In genomic region chr16:20899503-20900298, GRCh38 we compare ENCODE assay signal across 8 cellular contexts. TPM values are rescaled to one million over a fixed set of nuclear protein-coding genes. Genes with fewer than 3 reads are reported as not detected.
DNase-seq lines count a peak whose midpoint lies in the region; ATAC-seq and TF ChIP-seq lines count a peak whose summit lies in the region.

No MANE protein-coding gene starts in this region.

- no peaks in the 10 kb centered on the region for H3K27me3 Mint-ChIP-seq in central memory CD8-positive, alpha-beta T cell

- no peak overlapping the region for H4K8ac ChIP-seq in mesendoderm (ENCODE audit: low read depth, low read length)

- peak overlapping the region; percentile 29 for H3K18ac ChIP-seq in mesendoderm (ENCODE audit: low read length)

- no peak for TF ChIP-seq POLR2A in upper lobe of left lung (IDR thresholded peaks at IDR 0.05)

- no peak overlapping the region for H2BK15ac ChIP-seq in mesendoderm (replicated peaks; ENCODE audit: low read depth)

- H3K4ac ChIP-seq in mesendoderm (ENCODE audit: low read depth, low read length) = peak overlapping the region; percentile 63

- TF ChIP-seq EP300 in upper lobe of left lung (IDR thresholded peaks at IDR 0.05) = no peak

- peaks cover 66% of the 10 kb centered on the region for H3K4me1 Mint-ChIP-seq in central memory CD8-positive, alpha-beta T cell

- DNase-seq in GM06990 (ENCODE audit: extremely low read depth, insufficient read length) (no peak), NCI-H69 (lab: John Stamatoyannopoulos, UW) (peak; percentile 59), mesendoderm (peak; percentile 29), upper lobe of left lung (no peak), NCI-H128 (lab: John Stamatoyannopoulos, UW; ENCODE audit: unreplicated experiment) (no peak)
- peak; percentile 20 to 21 for DNase-seq in central memory CD8-positive, alpha-beta T cell (ENCODE audit: low spot score in 2 of 2)
- no peak for DNase-seq in stimulated activated CD4-positive, alpha-beta T cell treated with anti-CD3 and anti-CD28 coated beads, Interleukin-4, amount 100 ng/mL, for 24 hours

- H3K4me3 ChIP-seq in GM06990 (replicated peaks; ENCODE audit: low read depth, low read length) (peak overlapping the region; percentile 91), mesendoderm (ENCODE audit: low read length) (peak overlapping the region; percentile 88), upper lobe of left lung (peak overlapping the region; percentile 53 to 91 (median 74))

- H3K27ac Mint-ChIP-seq in central memory CD8-positive, alpha-beta T cell (ENCODE audit: low read depth) = peak overlapping the region; percentile 99

- WGBS in mesendoderm (ENCODE audit: extremely low coverage, insufficient coverage, low lambda C conversion rate) = no CpG with 5 or more reads among the region's 23 CpGs
- 0% methylated on average over 17 to 23 of the region's 23 CpGs for WGBS in upper lobe of left lung, 2 donors

- H4K5ac ChIP-seq in mesendoderm (ENCODE audit: low read length) = no peak overlapping the region

- peak overlapping the region; percentile 61 for H3K4me2 ChIP-seq in mesendoderm (ENCODE audit: low read length)

- peak; percentile 24 for ATAC-seq in central memory CD8-positive, alpha-beta T cell (replicated peaks; ENCODE audit: extremely low read depth, poor library complexity, severe bottlenecking)
- peak; percentile 3 to 6 for ATAC-seq in upper lobe of left lung (ENCODE audit: low FRiP score in 2 of 2)
- ATAC-seq in GM19035 (IDR thresholded peaks at IDR 0.05; ENCODE audit: unreplicated experiment) = no peak

- no peaks in the 10 kb centered on the region for H3K36me3 ChIP-seq in GM06990 (ENCODE audit: control insufficient read depth, insufficient read depth, low read length)
- no peaks in the 10 kb centered on the region for H3K36me3 ChIP-seq in mesendoderm (ENCODE audit: control insufficient read depth, insufficient read depth, low read length)
- peaks cover 0 to 19% (median 0%) of the 10 kb centered on the region in 4 donors for H3K36me3 ChIP-seq in upper lobe of left lung

- H3K79me1 ChIP-seq in mesendoderm (ENCODE audit: low read length) = peaks cover 22% of the 10 kb centered on the region

- H3K9me3 ChIP-seq in upper lobe of left lung = no peaks in the 10 kb centered on the region

- peaks cover 26% of the 10 kb centered on the region for H3K36me3 Mint-ChIP-seq in central memory CD8-positive, alpha-beta T cell (ENCODE audit: insufficient read depth)

- no peak for TF ChIP-seq CTCF in GM06990 (IDR thresholded peaks at IDR 0.05; ENCODE audit: insufficient read depth, low read length, poor library complexity, severe bottlenecking)
- no peak for TF ChIP-seq CTCF in upper lobe of left lung (IDR thresholded peaks at IDR 0.05)

- no peak overlapping the region for H2AK5ac ChIP-seq in mesendoderm (ENCODE audit: low read length)

- H3K56ac ChIP-seq in mesendoderm (ENCODE audit: low read length) = peak overlapping the region; percentile 95

- H3K27me3 ChIP-seq in GM06990 (replicated peaks; ENCODE audit: control insufficient read depth, insufficient read depth, low read length) (no peaks in the 10 kb centered on the region), mesendoderm (ENCODE audit: insufficient read depth, low read length, poor library complexity) (no peaks in the 10 kb centered on the region), upper lobe of left lung (no peaks in the 10 kb centered on the region)

- peak overlapping the region; percentile 91 for H3K4me3 Mint-ChIP-seq in central memory CD8-positive, alpha-beta T cell

- H2BK120ac ChIP-seq in mesendoderm (ENCODE audit: low read depth, low read length) = no peak overlapping the region

- no peaks in the 10 kb centered on the region for H3K9me3 Mint-ChIP-seq in central memory CD8-positive, alpha-beta T cell

- peaks cover 2% of the 10 kb centered on the region for H3K4me1 ChIP-seq in mesendoderm (ENCODE audit: control insufficient read depth, low read depth, low read length)
- H3K4me1 ChIP-seq in upper lobe of left lung = peaks cover 43 to 62% (median 49%) of the 10 kb centered on the region in 4 donors

- H3K9ac ChIP-seq in mesendoderm (ENCODE audit: low read length) = peak overlapping the region; percentile 92

- H3K23ac ChIP-seq in mesendoderm (ENCODE audit: low read length) = no peak overlapping the region

- H3K27ac ChIP-seq in mesendoderm (ENCODE audit: low read depth, low read length) (no peak overlapping the region), upper lobe of left lung (peak overlapping the region; percentile 95 to 99 (median 97))

- peaks cover 36% of the 10 kb centered on the region for H3K79me2 ChIP-seq in mesendoderm (ENCODE audit: control insufficient read depth, insufficient read depth, low read length)

- H2BK5ac ChIP-seq in mesendoderm (ENCODE audit: low read length) = peak overlapping the region; percentile 81

RNA-seq across cellular contexts. Expression of gene DCUN1D3, which starts 0.5 kb away (rescaled TPM):
- polyA plus RNA-seq in mesendoderm (2013, experiment 1 of 2) = 5.1 TPM
- polyA plus RNA-seq in mesendoderm (2013, experiment 2 of 2) = 5.4 TPM
- total RNA-seq in upper lobe of left lung = 10 to 100 TPM in 5 of 6 donors, 1 to 10 TPM in 1; 7.2 to 33.0 (median 19.3) TPM

RNA-seq across cellular contexts. Expression of gene LYRM1, which starts 0.9 kb away (rescaled TPM):
- polyA plus RNA-seq in mesendoderm (2013, experiment 1 of 2) = 11.7 TPM
- polyA plus RNA-seq in mesendoderm (2013, experiment 2 of 2) = 11.3 TPM
- total RNA-seq in upper lobe of left lung = 10 to 100 TPM in 5 of 6 donors, 1 to 10 TPM in 1; 6.8 to 34.4 (median 22.3) TPM

Comparison
In these comparisons a context has a peak if more than half of its experiments do, and no peak if none do; other contexts are left out.
1. DNase-seq: peak in NCI-H69 (single experiment), central memory CD8-positive, alpha-beta T cell (2 of 2) and mesendoderm (single experiment); none in GM06990 (single experiment), upper lobe of left lung (0 of 2), NCI-H128 (single experiment) and stimulated activated CD4-positive, alpha-beta T cell treated with anti-CD3 and anti-CD28 coated beads, Interleukin-4, amount 100 ng/mL, for 24 hours (single experiment).
2. Peak in every context shown above with its lines, with median percentiles within 50 percentile points of each other: H3K4me3 ChIP-seq.